8 cellular contexts compared by ENCODE assay signal in the genomic region with DNA sequence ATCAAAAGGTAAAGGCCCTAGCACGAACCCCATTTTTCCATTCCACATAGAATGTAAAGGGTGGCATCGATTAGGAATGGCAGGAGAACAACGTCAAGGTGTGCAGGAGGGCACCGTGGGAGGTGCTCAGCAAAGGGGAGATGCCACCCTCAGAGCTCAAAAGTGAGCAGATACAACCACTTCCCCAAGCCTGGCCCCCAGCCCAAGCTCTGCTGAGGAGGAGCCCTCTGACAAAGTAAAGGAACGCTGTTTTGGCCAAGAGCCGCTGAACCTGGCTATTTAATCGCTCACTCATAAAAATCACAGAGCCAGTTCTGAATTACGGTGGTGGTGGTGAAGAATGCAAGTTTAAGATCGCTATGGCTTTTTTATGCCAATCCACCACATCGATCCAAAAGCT. TPM values are rescaled to one million over a fixed set of nuclear protein-coding genes. Genes with fewer than 3 reads are reported as not detected.
DNase-seq lines count a peak whose midpoint lies in the region; ATAC-seq and TF ChIP-seq lines count a peak whose summit lies in the region.

No MANE protein-coding gene starts in this region.

- H3K4me3 Mint-ChIP-seq in activated CD8-positive, alpha-beta T cell treated with anti-CD3 and anti-CD28 coated beads for 36 hours: peak overlapping the region; percentile 78

- TF ChIP-seq EP300 in stomach (IDR thresholded peaks at IDR 0.05): no peak

- 12 to 25% (median 18%) methylated on average over 10 of the region's 10 CpGs for WGBS in stomach, 5 donors

- TF ChIP-seq POLR2A in stomach (IDR thresholded peaks at IDR 0.05): no peak

- H3K4me1 Mint-ChIP-seq in activated CD8-positive, alpha-beta T cell treated with anti-CD3 and anti-CD28 coated beads for 36 hours (ENCODE audit: low read depth): peaks cover 20% of the 10 kb centered on the region

- POLR2A ChIA-PET in activated CD8-positive, alpha-beta T cell treated with anti-CD3 and anti-CD28 coated beads for 36 hours (lab: Charles Lee): interaction anchor here (0.6 to 2.5 kb wide), 11 partner anchors 8 to 500 kb away, joined by 3 to 9 read pairs (median 4); partner anchors contain the start of gene LEO1

- ATAC-seq in activated CD8-positive, alpha-beta T cell treated with anti-CD3 and anti-CD28 coated beads for 36 hours: no peak
- no peak for ATAC-seq in HG02571 (IDR thresholded peaks at IDR 0.05; ENCODE audit: unreplicated experiment)
- ATAC-seq in GM21528 (IDR thresholded peaks at IDR 0.05; ENCODE audit: low FRiP score, unreplicated experiment): no peak
- no peak for ATAC-seq in HG03039 (IDR thresholded peaks at IDR 0.05; ENCODE audit: unreplicated experiment)

- DNase-seq in DMS53 (lab: John Stamatoyannopoulos, UW): peak; percentile 19
- no peak for DNase-seq in DMS53 treated with DMSO at 0.1 percent for 48 hours (lab: John Stamatoyannopoulos, UW; ENCODE audit: unreplicated experiment)
- DNase-seq in activated CD8-positive, alpha-beta T cell treated with anti-CD3 and anti-CD28 coated beads for 36 hours: no peak
- DNase-seq in stomach: no peak

- H3K4me1 ChIP-seq in iPS-15b (ENCODE audit: control insufficient read depth, insufficient read depth, low read length) (peaks cover 8% of the 10 kb centered on the region), stomach (peaks cover 5 to 19% (median 17%) of the 10 kb centered on the region in 4 donors)

- H3K9ac ChIP-seq in iPS-15b (ENCODE audit: low read depth, low read length): peak overlapping the region; percentile 54

- H3K4me3 ChIP-seq in iPS-15b (ENCODE audit: low read depth, low read length) (peak overlapping the region; percentile 89), stomach (peak overlapping the region; percentile 68 to 87 (median 83))

- no peaks in the 10 kb centered on the region for H3K27me3 Mint-ChIP-seq in activated CD8-positive, alpha-beta T cell treated with anti-CD3 and anti-CD28 coated beads for 36 hours

- H3K9me3 Mint-ChIP-seq in activated CD8-positive, alpha-beta T cell treated with anti-CD3 and anti-CD28 coated beads for 36 hours: no peaks in the 10 kb centered on the region

- H3K27ac ChIP-seq in stomach: peak overlapping the region; percentile 86 to 98 (median 93)

- no peak for TF ChIP-seq CTCF in activated CD8-positive, alpha-beta T cell treated with anti-CD3 and anti-CD28 coated beads for 36 hours (IDR thresholded peaks at IDR 0.05)
- no peak for TF ChIP-seq CTCF in stomach (IDR thresholded peaks at IDR 0.05)

- H3K36me3 Mint-ChIP-seq in activated CD8-positive, alpha-beta T cell treated with anti-CD3 and anti-CD28 coated beads for 36 hours (ENCODE audit: low read depth): peaks cover 1% of the 10 kb centered on the region

- H3K27ac Mint-ChIP-seq in activated CD8-positive, alpha-beta T cell treated with anti-CD3 and anti-CD28 coated beads for 36 hours: peak overlapping the region; percentile 94

- intact Hi-C loops in activated CD8-positive, alpha-beta T cell treated with anti-CD3 and anti-CD28 coated beads for 36 hours (cut with micrococcal nuclease): loop anchor here (5.0 kb wide), 1 partner anchor 49 kb away; no protein-coding TSS in a partner anchor
- intact Hi-C loops in stomach (cut with DNase I; ENCODE audit: low total_unique reads): no loop called here

- H3K9me3 ChIP-seq in iPS-15b (ENCODE audit: control insufficient read depth, insufficient read depth, low read length) (no peaks in the 10 kb centered on the region), stomach (no peaks in the 10 kb centered on the region)

- CTCF ChIA-PET in activated CD8-positive, alpha-beta T cell treated with anti-CD3 and anti-CD28 coated beads for 36 hours (lab: Charles Lee): interaction anchor here (0.8 to 4.3 kb wide), 13 partner anchors 9 to 175 kb away, joined by 3 to 26 read pairs (median 4); no protein-coding TSS in a partner anchor

- H3K36me3 ChIP-seq in iPS-15b (ENCODE audit: control insufficient read depth, insufficient read depth, low read length) (no peaks in the 10 kb centered on the region), stomach (no peaks in the 10 kb centered on the region)

- H3K27me3 ChIP-seq in iPS-15b (ENCODE audit: control insufficient read depth, insufficient read depth, low read length): peaks cover 13% of the 10 kb centered on the region
- H3K27me3 ChIP-seq in stomach: peaks cover 0 to 10% (median 0%) of the 10 kb centered on the region in 3 donors

RNA-seq across cellular contexts. Expression of gene GNB5, which starts 12.4 kb away (rescaled TPM):
- total RNA-seq in activated CD8-positive, alpha-beta T cell treated with anti-CD3 and anti-CD28 coated beads for 36 hours: 10 to 100 TPM; 16.8 to 17.5 TPM
- total RNA-seq in stomach: 100 to 1,000 TPM in 1 of 5 donors, 10 to 100 TPM in 2, 1 to 10 TPM in 2; 6.4 to 291 (median 14.0) TPM
- 10 to 100 TPM in 2 of 3 donors, 1 to 10 TPM in 1; 8.1 to 13.6 (median 11.8) TPM for polyA plus RNA-seq in stomach
